ENCODE assay signal across 1 cellular context in the genomic region with DNA sequence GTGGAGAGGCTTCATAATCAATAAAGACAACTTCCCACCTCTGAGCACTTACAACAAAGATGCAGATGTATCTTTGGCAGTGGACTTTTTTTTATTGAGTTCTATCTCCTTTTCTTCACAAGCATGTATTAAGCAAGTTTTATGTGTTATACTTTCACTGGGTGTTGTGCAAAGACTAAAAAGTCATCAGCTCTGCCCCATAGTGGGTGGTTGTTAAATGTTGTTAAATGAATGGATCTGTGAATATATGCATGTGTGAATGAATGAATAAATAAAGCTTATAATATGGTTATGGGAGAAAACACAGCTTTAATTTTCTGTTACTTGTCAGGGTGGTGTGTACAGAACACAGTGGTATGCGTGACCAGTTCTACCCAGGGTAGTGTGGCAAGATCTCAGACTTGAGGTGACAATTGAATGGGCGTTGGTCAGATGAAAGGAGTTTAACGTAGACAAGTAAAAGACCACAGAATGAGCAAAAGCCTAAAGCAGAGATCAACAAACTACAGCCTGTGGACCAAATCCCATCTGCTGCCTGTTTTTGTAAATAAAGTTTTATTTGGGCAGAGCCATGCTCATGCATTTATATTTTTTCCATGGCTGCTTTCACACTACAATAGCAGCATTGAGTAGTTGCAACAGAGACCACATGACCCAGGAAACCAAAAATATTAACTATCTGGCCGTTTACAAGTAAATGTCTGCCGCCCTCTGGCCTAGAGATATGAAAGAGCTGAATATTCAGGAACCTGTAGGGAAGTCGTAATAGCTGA.
TF ChIP-seq lines count a peak whose summit lies in the region.

No MANE protein-coding gene starts in this region.

TF ChIP-seq in IMR-90, 13 proteins besides CTCF, POLR2A, EP300 and RAD21:
- TF ChIP-seq SMC3 (IDR thresholded peaks at IDR 0.05; ENCODE audit: low read depth, low read length) (no peak), USF2 (IDR thresholded peaks at IDR 0.05; ENCODE audit: low read depth, low read length) (no peak), FOS (IDR thresholded peaks at IDR 0.05; ENCODE audit: low read depth, low read length) (no peak)
